ENCODE assay signal across 1 cellular context in the genomic region with DNA sequence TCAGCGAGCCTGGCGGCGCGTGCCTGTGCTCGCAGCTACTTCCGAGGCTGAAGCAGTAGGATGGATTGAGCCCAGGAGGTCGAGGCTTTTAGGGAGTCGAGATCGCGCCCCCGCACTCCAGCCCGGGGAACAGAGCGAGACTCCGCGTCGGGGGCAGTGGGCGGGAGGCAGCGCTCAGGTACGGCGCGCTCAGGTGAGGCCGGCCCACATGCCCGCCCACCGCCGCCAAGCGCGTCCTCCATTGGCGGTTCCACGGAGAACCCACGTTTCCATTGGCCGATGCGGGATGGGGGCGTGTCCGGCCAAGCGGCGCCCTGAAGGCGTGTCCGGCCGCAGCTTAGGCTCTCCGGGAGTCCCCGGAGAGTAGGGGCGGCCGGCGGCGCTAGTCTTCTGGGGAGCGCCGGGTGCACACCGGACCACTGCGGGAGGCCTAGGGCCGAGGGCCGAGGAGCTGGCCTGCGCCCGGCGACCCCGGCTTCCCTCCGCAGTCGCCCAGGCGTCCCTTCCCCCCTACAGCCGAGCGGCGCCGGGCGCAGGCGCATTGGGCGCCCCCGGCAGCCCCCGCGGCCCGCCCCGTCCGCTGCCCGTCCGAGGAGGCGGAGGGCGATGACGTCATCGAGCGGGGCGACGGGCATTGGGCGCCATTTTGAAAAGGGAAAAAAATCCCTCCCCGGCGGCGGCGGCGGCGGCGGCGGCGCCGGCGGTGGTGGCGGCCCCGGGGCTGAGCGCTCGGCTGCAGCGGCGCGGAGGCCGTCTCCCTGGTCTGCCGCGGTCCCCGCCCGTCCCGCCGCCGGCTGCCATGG.
TF ChIP-seq lines count a peak whose summit lies in the region.

Gene PPP2R2D (plus strand): TSS at position 659 of the 803 bp plus-strand sequence. CDS start 141 bp downstream, at position 800.

TF ChIP-seq in HCT116, 20 proteins besides CTCF, POLR2A, EP300 and RAD21 (continued from another document):
- TF ChIP-seq, protein P1, sequence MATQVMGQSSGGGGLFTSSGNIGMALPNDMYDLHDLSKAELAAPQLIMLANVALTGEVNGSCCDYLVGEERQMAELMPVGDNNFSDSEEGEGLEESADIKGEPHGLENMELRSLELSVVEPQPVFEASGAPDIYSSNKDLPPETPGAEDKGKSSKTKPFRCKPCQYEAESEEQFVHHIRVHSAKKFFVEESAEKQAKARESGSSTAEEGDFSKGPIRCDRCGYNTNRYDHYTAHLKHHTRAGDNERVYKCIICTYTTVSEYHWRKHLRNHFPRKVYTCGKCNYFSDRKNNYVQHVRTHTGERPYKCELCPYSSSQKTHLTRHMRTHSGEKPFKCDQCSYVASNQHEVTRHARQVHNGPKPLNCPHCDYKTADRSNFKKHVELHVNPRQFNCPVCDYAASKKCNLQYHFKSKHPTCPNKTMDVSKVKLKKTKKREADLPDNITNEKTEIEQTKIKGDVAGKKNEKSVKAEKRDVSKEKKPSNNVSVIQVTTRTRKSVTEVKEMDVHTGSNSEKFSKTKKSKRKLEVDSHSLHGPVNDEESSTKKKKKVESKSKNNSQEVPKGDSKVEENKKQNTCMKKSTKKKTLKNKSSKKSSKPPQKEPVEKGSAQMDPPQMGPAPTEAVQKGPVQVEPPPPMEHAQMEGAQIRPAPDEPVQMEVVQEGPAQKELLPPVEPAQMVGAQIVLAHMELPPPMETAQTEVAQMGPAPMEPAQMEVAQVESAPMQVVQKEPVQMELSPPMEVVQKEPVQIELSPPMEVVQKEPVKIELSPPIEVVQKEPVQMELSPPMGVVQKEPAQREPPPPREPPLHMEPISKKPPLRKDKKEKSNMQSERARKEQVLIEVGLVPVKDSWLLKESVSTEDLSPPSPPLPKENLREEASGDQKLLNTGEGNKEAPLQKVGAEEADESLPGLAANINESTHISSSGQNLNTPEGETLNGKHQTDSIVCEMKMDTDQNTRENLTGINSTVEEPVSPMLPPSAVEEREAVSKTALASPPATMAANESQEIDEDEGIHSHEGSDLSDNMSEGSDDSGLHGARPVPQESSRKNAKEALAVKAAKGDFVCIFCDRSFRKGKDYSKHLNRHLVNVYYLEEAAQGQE (IDR thresholded peaks at IDR 0.05; ENCODE audit: low read depth), result no peak
TF ChIP-seq in HCT116: peak in this region for 7.
